Comparison of ENCODE assay signal across 9 cellular contexts in genomic region chrX:110852180-110852579, GRCh38. TPM values are rescaled to one million over a fixed set of nuclear protein-coding genes. Genes with fewer than 3 reads are reported as not detected.
DNase-seq lines count a peak whose midpoint lies in the region; ATAC-seq, FAIRE-seq and TF ChIP-seq lines count a peak whose summit lies in the region.
"Had no signal": no experiment of that assay in that cellular context is flagged by ENCODE, and none has a peak within 500 bp of the region (broad histone marks: within the 10 kb centered on the region; RNA-seq: fewer than 3 reads in every experiment).

No MANE protein-coding gene starts in this region.

- no peaks in the 10 kb centered on the region for H3K4me1 ChIP-seq in H1 (replicated peaks in 1 of 4; ENCODE audit: control insufficient read depth in 3 of 4, insufficient read depth in 4 of 4, low read length in 3 of 4)

- H2AK5ac ChIP-seq in H1 (ENCODE audit: low read depth, low read length) = no peak overlapping the region

- H3K36me3 ChIP-seq in H1 (ENCODE audit: control insufficient read depth in 2 of 4, insufficient read depth in 4 of 4, low read length in 3 of 4) = no peaks in the 10 kb centered on the region

- no peak overlapping the region for H2BK12ac ChIP-seq in H1 (ENCODE audit: low read depth, low read length)

- no peaks in the 10 kb centered on the region for H3K36me3 Mint-ChIP-seq in activated naive CD4-positive, alpha-beta T cell treated with anti-CD3 and anti-CD28 coated beads for 36 hours (ENCODE audit: low read depth)
- H3K36me3 Mint-ChIP-seq: activated naive CD4-positive, alpha-beta T cell treated with anti-CD3 and anti-CD28 coated beads, Interleukin-2, amount 50 U/mL, for 24 hours had no signal

- CTCF ChIA-PET in activated naive CD4-positive, alpha-beta T cell treated with anti-CD3 and anti-CD28 coated beads for 36 hours (lab: Charles Lee) = interaction anchor here (0.7 to 3.1 kb wide), 2 partner anchors 67 to 248 kb away, joined by 4 to 8 read pairs; no protein-coding TSS in a partner anchor
- CTCF ChIA-PET in H1 (lab: Charles Lee; ENCODE audit: partially characterized antibody) = interaction anchor here (0.7 to 5.3 kb wide), 12 partner anchors 8 to 407 kb away, joined by 3 to 30 read pairs (median 8); no protein-coding TSS in a partner anchor

- peak; percentile 43 to 51; a peak in 3 of 4 replicates for TF ChIP-seq RAD21 in H1 (IDR thresholded peaks at IDR 0.05 in 1 of 2, conservative IDR thresholded peaks at IDR 0.05 in 1 of 2; ENCODE audit: low read depth in 2 of 2, low read length in 2 of 2)

- no peak for TF ChIP-seq EP300 in H1 (IDR thresholded peaks at IDR 0.05; ENCODE audit: borderline replicate concordance in 1 of 2, low read depth in 2 of 2, low read length in 2 of 2)

- H3K9me3 Mint-ChIP-seq in activated naive CD4-positive, alpha-beta T cell treated with anti-CD3 and anti-CD28 coated beads for 36 hours = no peaks in the 10 kb centered on the region
- H3K9me3 Mint-ChIP-seq: activated naive CD4-positive, alpha-beta T cell treated with anti-CD3 and anti-CD28 coated beads, Interleukin-2, amount 50 U/mL, for 24 hours had no signal

- H3K4ac ChIP-seq in H1 (replicated peaks; ENCODE audit: insufficient read length, low read depth, low read length) = no peak overlapping the region

- H3K18ac ChIP-seq in H1 (ENCODE audit: extremely low read depth, low read length) = no peak overlapping the region

- H3K27me3 Mint-ChIP-seq in activated naive CD4-positive, alpha-beta T cell treated with anti-CD3 and anti-CD28 coated beads for 36 hours (ENCODE audit: low read depth) = peaks cover 2% of the 10 kb centered on the region
- H3K27me3 Mint-ChIP-seq: activated naive CD4-positive, alpha-beta T cell treated with anti-CD3 and anti-CD28 coated beads, Interleukin-2, amount 50 U/mL, for 24 hours had no signal

- no peak overlapping the region for H2AFZ ChIP-seq in H1 (ENCODE audit: low read length)

- H3K9ac ChIP-seq in H1 (replicated peaks in 1 of 4; ENCODE audit: extremely low read depth in 1 of 4, low read depth in 3 of 4, low read length in 3 of 4) = no peak overlapping the region

- H3K27me3 ChIP-seq in H1 (replicated peaks in 1 of 4; ENCODE audit: control insufficient read depth in 3 of 4, extremely low read depth in 1 of 4, insufficient read depth in 3 of 4, low read length in 3 of 4) = no peaks in the 10 kb centered on the region

- no peak overlapping the region for H3K27ac Mint-ChIP-seq in activated naive CD4-positive, alpha-beta T cell treated with anti-CD3 and anti-CD28 coated beads for 36 hours
- H3K27ac Mint-ChIP-seq: activated naive CD4-positive, alpha-beta T cell treated with anti-CD3 and anti-CD28 coated beads, Interleukin-2, amount 50 U/mL, for 24 hours had no signal

- ATAC-seq in GM18858 (IDR thresholded peaks at IDR 0.05; ENCODE audit: unreplicated experiment) = no peak
- no peak for ATAC-seq in GM21528 (IDR thresholded peaks at IDR 0.05; ENCODE audit: low FRiP score, unreplicated experiment)

- POLR2A ChIA-PET in H1 (lab: Charles Lee; ENCODE audit: partially characterized antibody) = no interaction called here

- FAIRE-seq in H1 (lab: Jason Lieb, UNC) = no peak

- no peak overlapping the region for H3K56ac ChIP-seq in H1 (replicated peaks; ENCODE audit: insufficient read length, low read depth, low read length)

- no peak overlapping the region for H3K23ac ChIP-seq in H1 (ENCODE audit: insufficient read length)

- no peak overlapping the region for H3K4me3 ChIP-seq in H1 (ENCODE audit: extremely low read depth in 1 of 4, insufficient read depth in 2 of 4, low read depth in 3 of 4, low read length in 4 of 4)

- peak; percentile 7 for DNase-seq in activated naive CD4-positive, alpha-beta T cell treated with anti-CD3 and anti-CD28 coated beads for 36 hours
- no peak for DNase-seq in activated naive CD4-positive, alpha-beta T cell treated with Interleukin-2 at 50 U/mL for 16 hours
- DNase-seq in M059J (ENCODE audit: low read depth) = peak; percentile 34
- no peak for DNase-seq in H1 (ENCODE audit: low read depth in 1 of 2, low spot score in 2 of 2)
- DNase-seq in stromal cell of bone marrow (ENCODE audit: low read depth) = peak; percentile 4
- no peak for DNase-seq in cortex of kidney (lab: John Stamatoyannopoulos, UW)

- no peaks in the 10 kb centered on the region for H3K79me1 ChIP-seq in H1 (ENCODE audit: low read depth, low read length)

- H3K27ac ChIP-seq in H1 (ENCODE audit: low read depth, low read length) = no peak overlapping the region

- peak in 2 of 3 experiments; percentile 41; a peak in 2 of 4 replicates for TF ChIP-seq CTCF in H1 (IDR thresholded peaks at IDR 0.05; ENCODE audit: control extremely low read depth in 1 of 3, insufficient read depth in 1 of 3, low read depth in 1 of 3, low read length in 3 of 3)

- H2BK5ac ChIP-seq in H1 (ENCODE audit: low read depth, low read length) = no peak overlapping the region

- H4K20me1 ChIP-seq in H1 (replicated peaks in 1 of 2; ENCODE audit: control insufficient read depth in 1 of 2, insufficient read depth in 2 of 2, low read length in 2 of 2) = no peaks in the 10 kb centered on the region

- intact Hi-C loops in activated naive CD4-positive, alpha-beta T cell treated with anti-CD3 and anti-CD28 coated beads for 36 hours (cut with micrococcal nuclease) = loop anchor here (2.0 to 10.0 kb wide), 2 partner anchors 393 to 593 kb away; no protein-coding TSS in a partner anchor

- no peak overlapping the region for H2BK20ac ChIP-seq in H1 (ENCODE audit: low read length)

- no peak overlapping the region for H3K4me2 ChIP-seq in H1 (ENCODE audit: insufficient read depth in 1 of 2, low read depth in 2 of 2, low read length in 2 of 2)

- H2BK120ac ChIP-seq in H1 (replicated peaks; ENCODE audit: low read depth, low read length) = no peak overlapping the region

- H3K4me3 Mint-ChIP-seq in activated naive CD4-positive, alpha-beta T cell treated with anti-CD3 and anti-CD28 coated beads for 36 hours = no peak overlapping the region
- H3K4me3 Mint-ChIP-seq: activated naive CD4-positive, alpha-beta T cell treated with anti-CD3 and anti-CD28 coated beads, Interleukin-2, amount 50 U/mL, for 24 hours had no signal

- H3K4me1 Mint-ChIP-seq in activated naive CD4-positive, alpha-beta T cell treated with anti-CD3 and anti-CD28 coated beads for 36 hours (ENCODE audit: low read depth) = no peaks in the 10 kb centered on the region
- H3K4me1 Mint-ChIP-seq: activated naive CD4-positive, alpha-beta T cell treated with anti-CD3 and anti-CD28 coated beads, Interleukin-2, amount 50 U/mL, for 24 hours had no signal

- H4K5ac ChIP-seq in H1 (ENCODE audit: insufficient read length, low read depth, low read length) = no peak overlapping the region

- H3K14ac ChIP-seq in H1 (ENCODE audit: insufficient read length) = no peak overlapping the region

- H4K8ac ChIP-seq in H1 (ENCODE audit: extremely low read depth, insufficient read depth, low read length) = no peak overlapping the region

- H3K79me2 ChIP-seq in H1 (ENCODE audit: control insufficient read depth in 1 of 2, insufficient read depth in 2 of 2, low read length in 2 of 2) = no peaks in the 10 kb centered on the region

- no peak overlapping the region for H2BK15ac ChIP-seq in H1 (ENCODE audit: low read length)

- H4K91ac ChIP-seq in H1 (replicated peaks; ENCODE audit: insufficient read length, low read length) = no peak overlapping the region

- WGBS in H1 (ENCODE audit: extremely low coverage in 1 of 2, insufficient coverage in 1 of 2, insufficient read length in 1 of 2, insufficient replicate concordance in 2 of 2, low coverage in 1 of 2, low lambda C conversion rate in 2 of 2, missing lambda C conversion rate in 1 of 2), 2 experiments = 70% methylated on average over 4 of the region's 4 CpGs; no CpG with 5 or more reads in 1 of the 2 experiments

- no peak for TF ChIP-seq POLR2A in H1 (IDR thresholded peaks at IDR 0.05; ENCODE audit: control extremely low read depth in 1 of 2, low read depth in 2 of 2, low read length in 2 of 2)

- no peaks in the 10 kb centered on the region for H3K23me2 ChIP-seq in H1 (ENCODE audit: low read depth, low read length)

- no peaks in the 10 kb centered on the region for H3K9me3 ChIP-seq in H1 (ENCODE audit: insufficient read depth in 2 of 2, low read depth in 1 of 2, low read length in 1 of 2)

TF ChIP-seq in H1, 55 proteins besides CTCF, POLR2A, EP300 and RAD21 (continues in another document):
- TF ChIP-seq RNF2 (IDR thresholded peaks at IDR 0.05; ENCODE audit: borderline replicate concordance, low read depth, low read length, missing control alignments, poor library complexity, severe bottlenecking) (no peak), ATF3 (IDR thresholded peaks at IDR 0.05; ENCODE audit: insufficient read depth, low read depth, low read length) (no peak), SP1 (IDR thresholded peaks at IDR 0.05; ENCODE audit: low read depth, low read length) (no peak), HDAC2 (IDR thresholded peaks at IDR 0.05; ENCODE audit: borderline replicate concordance in 1 of 2, low read depth in 2 of 2, low read length in 2 of 2) (no peak), POLR2AphosphoS5 (IDR thresholded peaks at IDR 0.05; ENCODE audit: low read depth, low read length) (no peak)

RNA-seq across cellular contexts. Expression of gene CHRDL1, which starts 56.6 kb away (rescaled TPM):
- not detected for total RNA-seq in activated naive CD4-positive, alpha-beta T cell treated with anti-CD3 and anti-CD28 coated beads for 36 hours
- total RNA-seq in M059J (2014; rRNA removed; shearing (Covaris generic)) = 177 and 249 TPM in 2 replicates
- 15.6 and 17.4 TPM in 2 replicates for total RNA-seq in H1 (2021; fragmentation: NEBNext Ultra II Directional; extraction: Animal tissue kit (Norgen Biotek cat#: 25700))
- polyA plus RNA-seq in H1 (2011; rRNA removed) = 4.0 and 5.6 TPM in 2 replicates
- polyA plus RNA-seq in H1 (2011; cell fraction: cytosol; rRNA removed) = 7.7 TPM
- 5.0 TPM for polyA plus RNA-seq in H1 (2011; cell fraction: nucleus; rRNA removed)
- 8.4 to 11.6 TPM (median 9.2 TPM) in 4 replicates for polyA plus RNA-seq in H1 (2012, experiment 1 of 2)
- 1.3 TPM for polyA plus RNA-seq in H1 (2012, experiment 2 of 2)
- polyA plus RNA-seq in H1 (2013, experiment 1 of 2) = 12.6 TPM
- polyA plus RNA-seq in H1 (2013, experiment 2 of 2) = 15.0 TPM
- polyA minus RNA-seq in H1 (2011; rRNA and poly(A)+ RNA removed) = 13.0 and 15.1 TPM in 2 replicates
- 2.6 TPM for polyA minus RNA-seq in H1 (2011; cell fraction: cytosol; rRNA and poly(A)+ RNA removed)
- 4.5 TPM for polyA minus RNA-seq in H1 (2011; cell fraction: nucleus; rRNA and poly(A)+ RNA removed)

Comparison
In these comparisons a context has a peak if more than half of its experiments do, and no peak if none do; other contexts are left out.
1. DNase-seq: peak in activated naive CD4-positive, alpha-beta T cell treated with anti-CD3 and anti-CD28 coated beads for 36 hours (single experiment), M059J (single experiment) and stromal cell of bone marrow (single experiment); none in activated naive CD4-positive, alpha-beta T cell treated with Interleukin-2 at 50 U/mL for 16 hours (single experiment), H1 (0 of 2) and cortex of kidney (single experiment).
2. RNA of gene CHRDL1, which starts 56.6 kb away (total RNA-seq): 177 to 249 TPM in M059J and 15.6 to 17.4 TPM in H1; not detected in activated naive CD4-positive, alpha-beta T cell treated with anti-CD3 and anti-CD28 coated beads for 36 hours; every median in the first group is over 10 times any median in the second.